26 cellular contexts compared by ENCODE assay signal in genomic region chr10:49312291-49312869, GRCh38. TPM values are rescaled to one million over a fixed set of nuclear protein-coding genes. Genes with fewer than 3 reads are reported as not detected.
DNase-seq lines count a peak whose midpoint lies in the region; ATAC-seq, FAIRE-seq and TF ChIP-seq lines count a peak whose summit lies in the region.
"Had no signal": no experiment of that assay in that cellular context is flagged by ENCODE, and none has a peak within 500 bp of the region (broad histone marks: within the 10 kb centered on the region; RNA-seq: fewer than 3 reads in every experiment).

No MANE protein-coding gene starts in this region.

- no peaks in the 10 kb centered on the region for H3K79me1 ChIP-seq in H1 (ENCODE audit: low read depth, low read length)

- H2BK5ac ChIP-seq in H1 (ENCODE audit: low read depth, low read length) = no peak overlapping the region

- H2AK5ac ChIP-seq in H1 (ENCODE audit: low read depth, low read length) = no peak overlapping the region

- H3K27ac ChIP-seq in heart left ventricle (peak overlapping the region in 3 of 12 donors; percentile 25 to 78 (median 60)), right atrium auricular region (peak overlapping the region in 1 of 2 donors; percentile 28), H1 (ENCODE audit: low read depth, low read length) (no peak overlapping the region), gastrocnemius medialis (peak overlapping the region; percentile 95 to 100 (median 96))
- H3K27ac ChIP-seq: BLaER1 had no signal

- TF ChIP-seq CTCF in heart left ventricle (IDR thresholded peaks at IDR 0.05) (no peak), right atrium auricular region (IDR thresholded peaks at IDR 0.05) (no peak), H1 (IDR thresholded peaks at IDR 0.05; ENCODE audit: control extremely low read depth in 1 of 3, insufficient read depth in 1 of 3, low read depth in 1 of 3, low read length in 3 of 3) (no peak), gastrocnemius medialis (IDR thresholded peaks at IDR 0.05 in 4 of 5, conservative IDR thresholded peaks at IDR 0.05 in 1 of 5) (no peak)

- no peak overlapping the region for H3K9ac ChIP-seq in H1 (replicated peaks in 1 of 4; ENCODE audit: extremely low read depth in 1 of 4, low read depth in 3 of 4, low read length in 3 of 4)
- H3K9ac ChIP-seq: BLaER1 had no signal

- H3K36me3 ChIP-seq in heart left ventricle (peaks cover 0 to 25% (median 0%) of the 10 kb centered on the region in 9 donors), right atrium auricular region (peaks cover 10% of the 10 kb centered on the region), H1 (ENCODE audit: control insufficient read depth in 2 of 4, insufficient read depth in 4 of 4, low read length in 3 of 4) (no peaks in the 10 kb centered on the region), gastrocnemius medialis (peaks cover 0 to 25% of the 10 kb centered on the region in 2 donors)
- H3K36me3 ChIP-seq: BLaER1 had no signal

- H3K79me2 ChIP-seq in H1 (ENCODE audit: control insufficient read depth in 1 of 2, insufficient read depth in 2 of 2, low read length in 2 of 2) = no peaks in the 10 kb centered on the region

- CTCF ChIA-PET in H1 (lab: Charles Lee; ENCODE audit: partially characterized antibody) = no interaction called here

- TF ChIP-seq POLR2A in heart left ventricle (IDR thresholded peaks at IDR 0.05) (no peak), H1 (IDR thresholded peaks at IDR 0.05; ENCODE audit: control extremely low read depth in 1 of 2, low read depth in 2 of 2, low read length in 2 of 2) (no peak), gastrocnemius medialis (IDR thresholded peaks at IDR 0.05) (no peak)

- no peak overlapping the region for H3K14ac ChIP-seq in H1 (ENCODE audit: insufficient read length)

- TF ChIP-seq EP300 in H1 (IDR thresholded peaks at IDR 0.05; ENCODE audit: borderline replicate concordance in 1 of 2, low read depth in 2 of 2, low read length in 2 of 2) = no peak

- H4K8ac ChIP-seq in H1 (ENCODE audit: extremely low read depth, insufficient read depth, low read length) = no peak overlapping the region

- H3K4me2 ChIP-seq in H1 (ENCODE audit: insufficient read depth in 1 of 2, low read depth in 2 of 2, low read length in 2 of 2) = no peak overlapping the region

- no peak overlapping the region for H3K18ac ChIP-seq in H1 (ENCODE audit: extremely low read depth, low read length)

- H2BK120ac ChIP-seq in H1 (replicated peaks; ENCODE audit: low read depth, low read length) = no peak overlapping the region

- no peak overlapping the region for H2BK20ac ChIP-seq in H1 (ENCODE audit: low read length)

- H3K9me3 ChIP-seq in heart left ventricle = peaks cover 0 to 4% (median 0%) of the 10 kb centered on the region in 12 donors
- no peaks in the 10 kb centered on the region for H3K9me3 ChIP-seq in right atrium auricular region
- no peaks in the 10 kb centered on the region for H3K9me3 ChIP-seq in H1 (ENCODE audit: insufficient read depth in 2 of 2, low read depth in 1 of 2, low read length in 1 of 2)
- no peaks in the 10 kb centered on the region for H3K9me3 ChIP-seq in gastrocnemius medialis
- H3K9me3 ChIP-seq: BLaER1 had no signal

- H2AFZ ChIP-seq in H1 (ENCODE audit: low read length) = no peak overlapping the region

- DNase-seq in heart left ventricle (no peak), right atrium auricular region (ENCODE audit: low spot score) (no peak), NCI-H146 (lab: John Stamatoyannopoulos, UW) (peak; percentile 69), H1 (ENCODE audit: low read depth in 1 of 2, low spot score in 2 of 2) (no peak), gastrocnemius medialis (no peak), NCI-H1092 treated with DMSO at 0.1 percent for 48 hours (lab: John Stamatoyannopoulos, UW) (no peak), DMS53 (lab: John Stamatoyannopoulos, UW) (no peak)
- DNase-seq: Calu3; CD8-positive, alpha-beta memory T cell; DMS153; GF-D8; IMR-90; NCI-H187 treated with DMSO at 0.1 percent for 48 hours; NCI-H2107; NCI-H510A; NCI-H82; PC-3; SIG-M5; T-cell had no signal

- H3K27me3 ChIP-seq in heart left ventricle (no peaks in the 10 kb centered on the region), right atrium auricular region (no peaks in the 10 kb centered on the region), H1 (replicated peaks in 1 of 4; ENCODE audit: control insufficient read depth in 3 of 4, extremely low read depth in 1 of 4, insufficient read depth in 3 of 4, low read length in 3 of 4) (no peaks in the 10 kb centered on the region), gastrocnemius medialis (no peaks in the 10 kb centered on the region)
- H3K27me3 ChIP-seq: BLaER1 had no signal

- no peak for TF ChIP-seq RAD21 in H1 (IDR thresholded peaks at IDR 0.05 in 1 of 2, conservative IDR thresholded peaks at IDR 0.05 in 1 of 2; ENCODE audit: low read depth in 2 of 2, low read length in 2 of 2)

- intact Hi-C loops in heart left ventricle (cut with DNase I) = loop anchor here in 1 of 10 donors (10.0 kb wide), 1 partner anchor 202 kb away; no protein-coding TSS in a partner anchor
- intact Hi-C loops in gastrocnemius medialis (cut with DNase I; ENCODE audit: low total_unique reads) = no loop called here

- no peak overlapping the region for H3K56ac ChIP-seq in H1 (replicated peaks; ENCODE audit: insufficient read length, low read depth, low read length)

- FAIRE-seq in H1 (lab: Jason Lieb, UNC) = no peak
- FAIRE-seq: GM19239 had no signal

- 60 to 71% (median 66%) methylated on average over 7 of the region's 7 CpGs for WGBS in heart left ventricle, 4 donors
- 88% methylated on average over 7 of the region's 7 CpGs; no CpG with 5 or more reads in 1 of the 2 experiments for WGBS in H1 (ENCODE audit: extremely low coverage in 1 of 2, insufficient coverage in 1 of 2, insufficient read length in 1 of 2, insufficient replicate concordance in 2 of 2, low coverage in 1 of 2, low lambda C conversion rate in 2 of 2, missing lambda C conversion rate in 1 of 2), 2 experiments

- H4K5ac ChIP-seq in H1 (ENCODE audit: insufficient read length, low read depth, low read length) = no peak overlapping the region

- H3K23ac ChIP-seq in H1 (ENCODE audit: insufficient read length) = no peak overlapping the region

- H2BK12ac ChIP-seq in H1 (ENCODE audit: low read depth, low read length) = no peak overlapping the region

- ATAC-seq in heart left ventricle (peak in 3 of 4 donors; percentile 7 to 32 (median 27)), gastrocnemius medialis (no peak), GM21423 (IDR thresholded peaks at IDR 0.05; ENCODE audit: unreplicated experiment) (no peak)
- ATAC-seq: PC-3, T-cell had no signal

- H4K91ac ChIP-seq in H1 (replicated peaks; ENCODE audit: insufficient read length, low read length) = no peak overlapping the region

- no peaks in the 10 kb centered on the region for H3K23me2 ChIP-seq in H1 (ENCODE audit: low read depth, low read length)

- H2BK15ac ChIP-seq in H1 (ENCODE audit: low read length) = no peak overlapping the region

- peaks cover 0 to 54% (median 24%) of the 10 kb centered on the region in 12 donors for H3K4me1 ChIP-seq in heart left ventricle
- H3K4me1 ChIP-seq in right atrium auricular region = peaks cover 0 to 13% of the 10 kb centered on the region in 2 donors
- H3K4me1 ChIP-seq in H1 (replicated peaks in 1 of 4; ENCODE audit: control insufficient read depth in 3 of 4, insufficient read depth in 4 of 4, low read length in 3 of 4) = no peaks in the 10 kb centered on the region
- peaks cover 33 to 41% of the 10 kb centered on the region in 2 donors for H3K4me1 ChIP-seq in gastrocnemius medialis

- in situ Hi-C loops in gastrocnemius medialis (cut with MboI; ENCODE audit: low sequenced_read_pairs in 4 of 4) = no loop called here

- H4K20me1 ChIP-seq in H1 (replicated peaks in 1 of 2; ENCODE audit: control insufficient read depth in 1 of 2, insufficient read depth in 2 of 2, low read length in 2 of 2) = no peaks in the 10 kb centered on the region

- no peak overlapping the region for H3K4me3 ChIP-seq in heart left ventricle
- no peak overlapping the region for H3K4me3 ChIP-seq in right atrium auricular region
- no peak overlapping the region for H3K4me3 ChIP-seq in H1 (ENCODE audit: extremely low read depth in 1 of 4, insufficient read depth in 2 of 4, low read depth in 3 of 4, low read length in 4 of 4)
- no peak overlapping the region for H3K4me3 ChIP-seq in gastrocnemius medialis
- H3K4me3 ChIP-seq: BLaER1 had no signal

- POLR2A ChIA-PET in H1 (lab: Charles Lee; ENCODE audit: partially characterized antibody) = no interaction called here

- H3K4ac ChIP-seq in H1 (replicated peaks; ENCODE audit: insufficient read length, low read depth, low read length) = peak overlapping the region; percentile 66

TF ChIP-seq in H1, 55 proteins besides CTCF, POLR2A, EP300 and RAD21 (continues in another document):
- TF ChIP-seq EGR1 (IDR thresholded peaks at IDR 0.05; ENCODE audit: borderline replicate concordance, low read depth, low read length) (no peak), JUN (IDR thresholded peaks at IDR 0.05; ENCODE audit: low read depth, low read length) (no peak), HDAC2 (IDR thresholded peaks at IDR 0.05; ENCODE audit: borderline replicate concordance in 1 of 2, low read depth in 2 of 2, low read length in 2 of 2) (no peak), CREB1 (IDR thresholded peaks at IDR 0.05) (no peak), USF2 (IDR thresholded peaks at IDR 0.05; ENCODE audit: low read length) (no peak), NANOG (IDR thresholded peaks at IDR 0.05; ENCODE audit: insufficient read depth, low read depth, low read length, poor library complexity, severe bottlenecking) (no peak), YY1 (IDR thresholded peaks at IDR 0.05; ENCODE audit: low read depth, low read length) (no peak)

RNA-seq across cellular contexts. Expression of gene C10orf71, which starts 13.4 kb away (rescaled TPM):
- total RNA-seq in heart left ventricle (100 to 1,000 TPM in 6 of 9 donors, 10 to 100 TPM in 3; 46.8 to 228 (median 120) TPM), right atrium auricular region (10 to 100 TPM; 34.9 to 48.2 TPM), gastrocnemius medialis (100 to 1,000 TPM in 1 of 4 donors, 10 to 100 TPM in 3; 26.5 to 208 (median 69.6) TPM)
- polyA plus RNA-seq in heart left ventricle (10 to 100 TPM in 1 of 2 donors, 1 to 10 TPM in 1; 6.6 to 44.7 TPM), H1 (2011; rRNA removed) (not detected in 2 replicates)
- total RNA-seq in H1 (2021; fragmentation: NEBNext Ultra II Directional; extraction: Animal tissue kit (Norgen Biotek cat#: 25700)) = not detected in 2 replicates
- polyA plus RNA-seq in H1 (2011; cell fraction: cytosol; rRNA removed) = not detected
- not detected for polyA plus RNA-seq in H1 (2011; cell fraction: nucleus; rRNA removed)
- polyA plus RNA-seq in H1 (2012, experiment 1 of 2) = not detected in 4 replicates
- not detected for polyA plus RNA-seq in H1 (2012, experiment 2 of 2)
- polyA plus RNA-seq in H1 (2013, experiment 1 of 2) = not detected
- not detected for polyA plus RNA-seq in H1 (2013, experiment 2 of 2)
- polyA minus RNA-seq in H1 (2011; rRNA and poly(A)+ RNA removed) = not detected in 2 replicates
- polyA minus RNA-seq in H1 (2011; cell fraction: cytosol; rRNA and poly(A)+ RNA removed) = not detected
- polyA minus RNA-seq in H1 (2011; cell fraction: nucleus; rRNA and poly(A)+ RNA removed) = not detected
- total RNA-seq: Calu3; CD8-positive, alpha-beta memory T cell; Daoy; H4; IMR-90; M059J; PC-3; RPMI7951; T-cell had no signal
- polyA plus RNA-seq: CD8-positive, alpha-beta memory T cell; IMR-90 had no signal

Comparison
In these comparisons a context has a peak if more than half of its experiments do, and no peak if none do; other contexts are left out.
1. ATAC-seq: peak in heart left ventricle (3 of 4); none in gastrocnemius medialis (0 of 2) and GM21423 (single experiment).
2. RNA of gene C10orf71, which starts 13.4 kb away (total RNA-seq): 46.8 to 228 TPM in heart left ventricle, 26.5 to 208 TPM in gastrocnemius medialis and 34.9 to 48.2 TPM in right atrium auricular region; not detected in H1; every median in the first group is over 10 times any median in the second.